In the genomic region with DNA sequence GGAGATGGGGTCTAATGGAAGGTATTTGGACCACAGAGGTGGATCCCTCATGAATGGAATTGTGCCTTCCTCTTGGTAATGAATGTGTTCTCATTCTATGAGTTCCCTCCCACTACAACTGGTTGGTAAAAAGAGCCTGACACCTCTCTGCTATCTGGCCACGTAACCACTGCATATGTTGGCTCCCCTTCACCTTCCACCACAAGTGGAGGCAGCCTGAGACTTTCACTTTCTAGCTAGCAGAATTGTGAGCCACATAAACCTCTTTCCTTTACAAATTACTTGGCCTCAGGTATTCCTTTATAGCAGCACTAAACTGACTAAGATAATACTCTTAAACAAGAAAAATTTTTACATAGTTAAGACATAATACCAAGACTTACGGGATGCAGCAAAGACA, we compare ENCODE assay signal across 9 cellular contexts.
DNase-seq lines count a peak whose midpoint lies in the region; ATAC-seq and TF ChIP-seq lines count a peak whose summit lies in the region.
"Had no signal": no experiment of that assay in that cellular context is flagged by ENCODE, and none has a peak within 500 bp of the region (broad histone marks: within the 10 kb centered on the region; RNA-seq: fewer than 3 reads in every experiment).

No MANE protein-coding gene starts in this region.

- peaks cover 30% of the 10 kb centered on the region for H3K4me1 Mint-ChIP-seq in activated T-cell treated with anti-CD3 and anti-CD28 coated beads, Interleukin-2, amount 50 U/mL, for 72 hours (ENCODE audit: low read depth)

- no peak overlapping the region for H3K27ac ChIP-seq in WERI-Rb-1
- H3K27ac ChIP-seq: BLaER1 had no signal

- no peaks in the 10 kb centered on the region for H3K36me3 Mint-ChIP-seq in activated T-cell treated with anti-CD3 and anti-CD28 coated beads, Interleukin-2, amount 50 U/mL, for 72 hours (ENCODE audit: insufficient read depth in 2 of 2)

- H3K9me3 Mint-ChIP-seq in activated T-cell treated with anti-CD3 and anti-CD28 coated beads, Interleukin-2, amount 50 U/mL, for 72 hours, result no peaks in the 10 kb centered on the region

- H3K27me3 Mint-ChIP-seq in activated T-cell treated with anti-CD3 and anti-CD28 coated beads, Interleukin-2, amount 50 U/mL, for 72 hours (ENCODE audit: low read depth), result no peaks in the 10 kb centered on the region

- no peak for TF ChIP-seq CTCF in WERI-Rb-1 (IDR thresholded peaks at IDR 0.05; ENCODE audit: low read depth, low read length)

- H3K4me3 ChIP-seq in MG63, result no peak overlapping the region
- H3K4me3 ChIP-seq in WERI-Rb-1 (ENCODE audit: low read depth, low read length), result no peak overlapping the region
- H3K4me3 ChIP-seq: BLaER1 had no signal

- H3K4me3 Mint-ChIP-seq in activated T-cell treated with anti-CD3 and anti-CD28 coated beads, Interleukin-2, amount 50 U/mL, for 72 hours, result peak overlapping the region; percentile 56 to 86

- H3K27me3 ChIP-seq in MG63 (no peaks in the 10 kb centered on the region), WERI-Rb-1 (ENCODE audit: insufficient read depth, low read depth, severe bottlenecking) (no peaks in the 10 kb centered on the region)
- H3K27me3 ChIP-seq: BLaER1 had no signal

- H3K36me3 ChIP-seq in MG63 (0 out of 2 replicates have a peak, but pooled peaks cover 2% of the 10 kb centered on the region), WERI-Rb-1 (no peaks in the 10 kb centered on the region; the same call in 1 of the 2 replicates)
- H3K36me3 ChIP-seq: BLaER1 had no signal

- DNase-seq in activated naive CD4-positive, alpha-beta T cell treated with Interleukin-2 at 50 U/mL for 16 hours, result peak; percentile 42
- no peak for DNase-seq in activated naive CD4-positive, alpha-beta T cell (lab: John Stamatoyannopoulos, UW)
- DNase-seq in activated T-cell treated with anti-CD3 and anti-CD28 coated beads, Interleukin-2, amount 50 U/mL, for 72 hours, result peak; percentile 62 to 73
- DNase-seq in stimulated activated CD8-positive, alpha-beta memory T cell treated with anti-CD3 and anti-CD28 coated beads, Interleukin-15, amount 100 ng/mL, for 4 hours (ENCODE audit: low read depth in 2 of 2), result peak; percentile 4 to 14
- DNase-seq in MG63 (no peak), dermis blood vessel endothelial cell (no peak), WERI-Rb-1 (no peak)

- H3K9me3 ChIP-seq in MG63 (no peaks in the 10 kb centered on the region), WERI-Rb-1 (ENCODE audit: severe bottlenecking) (no peaks in the 10 kb centered on the region)
- H3K9me3 ChIP-seq: BLaER1 had no signal

- peak overlapping the region; percentile 84 for H3K27ac Mint-ChIP-seq in activated T-cell treated with anti-CD3 and anti-CD28 coated beads, Interleukin-2, amount 50 U/mL, for 72 hours

- peak; percentile 95 for ATAC-seq in HG03280 (IDR thresholded peaks at IDR 0.05; ENCODE audit: unreplicated experiment)
- peak; percentile 97 to 99 for ATAC-seq in activated T-cell treated with anti-CD3 and anti-CD28 coated beads, Interleukin-2, amount 50 U/mL, for 72 hours (replicated peaks in 1 of 2)

Comparison
In these comparisons a context has a peak if more than half of its experiments do, and no peak if none do; other contexts are left out.
1. DNase-seq: peak in activated naive CD4-positive, alpha-beta T cell treated with Interleukin-2 at 50 U/mL for 16 hours (single experiment), activated T-cell treated with anti-CD3 and anti-CD28 coated beads, Interleukin-2, amount 50 U/mL, for 72 hours (2 of 2) and stimulated activated CD8-positive, alpha-beta memory T cell treated with anti-CD3 and anti-CD28 coated beads, Interleukin-15, amount 100 ng/mL, for 4 hours (2 of 2); none in activated naive CD4-positive, alpha-beta T cell (0 of 4), MG63 (single experiment), dermis blood vessel endothelial cell (single experiment) and WERI-Rb-1 (single experiment).